14 cellular contexts compared by ENCODE assay signal in the genomic region with DNA sequence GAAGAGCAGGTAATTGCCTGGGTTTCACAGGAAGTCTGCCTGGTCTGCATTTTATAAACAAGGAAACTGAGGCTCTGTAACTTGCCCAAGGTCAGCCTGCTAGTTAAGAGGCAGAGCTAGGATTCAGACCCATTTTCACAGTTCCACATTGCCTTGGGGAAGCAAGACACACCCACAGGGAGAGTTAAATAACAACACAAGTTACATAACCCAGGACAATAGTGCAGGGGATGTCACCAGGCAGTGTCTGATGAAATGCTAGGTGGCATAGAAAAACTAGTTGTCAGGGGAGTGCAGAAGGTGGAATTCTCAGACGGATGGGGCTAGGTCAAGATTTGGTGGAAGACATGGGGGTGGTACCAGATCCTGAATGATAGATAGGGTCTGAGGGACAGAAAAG.
"Had no signal": no experiment of that assay in that cellular context is flagged by ENCODE, and none has a peak within 500 bp of the region (broad histone marks: within the 10 kb centered on the region; RNA-seq: fewer than 3 reads in every experiment).

No MANE protein-coding gene starts in this region.

- H3K4me3 Mint-ChIP-seq: activated naive CD4-positive, alpha-beta T cell treated with anti-CD3 and anti-CD28 coated beads, Interleukin-2, amount 10 ng/mL, durations not matched to agents 7 days and 5 days; endodermal cell; memory B cell; natural killer cell had no signal

- H3K36me3 Mint-ChIP-seq: activated naive CD4-positive, alpha-beta T cell treated with anti-CD3 and anti-CD28 coated beads, Interleukin-2, amount 10 ng/mL, durations not matched to agents 7 days and 5 days; natural killer cell had no signal

- H3K36me3 ChIP-seq: ascending aorta, gastroesophageal sphincter, neutrophil, tibial nerve had no signal

- H3K9me3 ChIP-seq: ascending aorta, gastroesophageal sphincter, neutrophil, tibial nerve had no signal

- H3K4me3 ChIP-seq: ascending aorta, gastroesophageal sphincter, tibial nerve had no signal

- H3K27ac Mint-ChIP-seq: activated naive CD4-positive, alpha-beta T cell treated with anti-CD3 and anti-CD28 coated beads, Interleukin-2, amount 10 ng/mL, durations not matched to agents 7 days and 5 days; endodermal cell had no signal

- H3K27me3 Mint-ChIP-seq: memory B cell had no signal

- H3K9me3 Mint-ChIP-seq: activated naive CD4-positive, alpha-beta T cell treated with anti-CD3 and anti-CD28 coated beads, Interleukin-2, amount 10 ng/mL, durations not matched to agents 7 days and 5 days; endodermal cell had no signal

- H3K27ac ChIP-seq: ascending aorta, gastroesophageal sphincter, neutrophil, tibial nerve had no signal

- H3K4me1 ChIP-seq: ascending aorta had no signal

- H3K27me3 ChIP-seq: ascending aorta, gastroesophageal sphincter, neutrophil, tibial nerve had no signal

- DNase-seq: activated naive CD4-positive, alpha-beta T cell treated with anti-CD3 and anti-CD28 coated beads, Interleukin-2, amount 10 ng/mL, durations not matched to agents 7 days and 5 days; endodermal cell; natural killer cell; posterior cingulate gyrus; retina; stimulated activated CD4-positive, alpha-beta T cell treated with anti-CD3 and anti-CD28 coated beads, Interleukin-4, amount 100 ng/mL, for 1 hour; stimulated activated naive CD4-positive, alpha-beta T cell treated with Interleukin-2 at 50 U/mL for 16 hours; substantia nigra; T-helper 2 cell had no signal
